In genomic region chr2:239227111-239227581, GRCh38 we compare ENCODE assay signal across 10 cellular contexts.
DNase-seq lines count a peak whose midpoint lies in the region; ATAC-seq and TF ChIP-seq lines count a peak whose summit lies in the region.
"Had no signal": no experiment of that assay in that cellular context is flagged by ENCODE, and none has a peak within 500 bp of the region (broad histone marks: within the 10 kb centered on the region; RNA-seq: fewer than 3 reads in every experiment).

No MANE protein-coding gene starts in this region.

- H3K9ac ChIP-seq in HCT116 (ENCODE audit: low read length) (no peak overlapping the region), mesenchymal stem cell (ENCODE audit: low read length) (peak overlapping the region; percentile 79)

- peak overlapping the region; percentile 34 for H2BK15ac ChIP-seq in mesenchymal stem cell (ENCODE audit: low read depth, poor library complexity, severe bottlenecking)

- H3K36me3 Mint-ChIP-seq in chondrocyte (ENCODE audit: low read depth), result no peaks in the 10 kb centered on the region

- peak overlapping the region; percentile 58 for H2BK120ac ChIP-seq in mesenchymal stem cell (ENCODE audit: low read depth, low read length)

- CTCF ChIA-PET in HCT116 (lab: Charles Lee), result no interaction called here

- peaks cover 45% of the 10 kb centered on the region for H3K79me1 ChIP-seq in mesenchymal stem cell (replicated peaks; ENCODE audit: low read length, poor library complexity, severe bottlenecking)

- H4K91ac ChIP-seq in mesenchymal stem cell (ENCODE audit: low read length), result peak overlapping the region; percentile 83

- peak overlapping the region; percentile 22; the same call in 1 of the 2 replicates for H3K27ac ChIP-seq in HCT116 (ENCODE audit: low read depth, low read length)
- H3K27ac ChIP-seq in mesenchymal stem cell (ENCODE audit: low read length, poor library complexity, severe bottlenecking), result no peak overlapping the region
- peak overlapping the region in 4 of 5 donors; percentile 87 to 93 (median 90) for H3K27ac ChIP-seq in stomach

- H3K4me3 Mint-ChIP-seq in chondrocyte (ENCODE audit: unreplicated experiment), result no peak overlapping the region

- intact Hi-C loops in HCT116 (cut with micrococcal nuclease) (no loop called here), stomach (cut with DNase I; ENCODE audit: low total_unique reads) (no loop called here)

- H3K4me1 ChIP-seq in HCT116 (ENCODE audit: control insufficient read depth in 1 of 2, insufficient read depth in 2 of 2, low read length in 2 of 2) (peaks cover 28 to 63% of the 10 kb centered on the region in 2 experiments), mesenchymal stem cell (ENCODE audit: control insufficient read depth, insufficient read depth, low read depth, low read length) (peaks cover 31% of the 10 kb centered on the region), stomach (peaks cover 43 to 88% (median 62%) of the 10 kb centered on the region in 4 donors)

- BruUV-seq in HCT116 (replicated peaks; lab: Mats Ljungman, UMichigan), result no TSS peak

- H3K36me3 ChIP-seq in HCT116 (ENCODE audit: control insufficient read depth in 1 of 2, insufficient read depth in 2 of 2, low read length in 2 of 2) (no peaks in the 10 kb centered on the region), mesenchymal stem cell (ENCODE audit: control insufficient read depth in 1 of 2, insufficient read depth in 2 of 2, low read depth in 1 of 2, low read length in 2 of 2) (peaks cover 0 to 3% of the 10 kb centered on the region in 2 experiments), stomach (no peaks in the 10 kb centered on the region)

- TF ChIP-seq POLR2A in HCT116 (IDR thresholded peaks at IDR 0.05; ENCODE audit: borderline replicate concordance, extremely low read depth, insufficient read depth, insufficient read length) (no peak), stomach (IDR thresholded peaks at IDR 0.05) (no peak)

- no peaks in the 10 kb centered on the region for H3K9me3 Mint-ChIP-seq in chondrocyte (ENCODE audit: low read depth)

- H3K23ac ChIP-seq in mesenchymal stem cell (ENCODE audit: low read length in 2 of 2), result no peak overlapping the region

- DNase-seq in HCT116 (ENCODE audit: low read depth, low spot score) (no peak), chondrocyte (ENCODE audit: low spot score) (peak; percentile 79), mesenchymal stem cell (no peak), stomach (peak; percentile 20), NCI-H2081 (lab: John Stamatoyannopoulos, UW) (no peak), glomerular visceral epithelial cell (ENCODE audit: extremely low spot score) (no peak)
- DNase-seq: activated effector memory CD4-positive, alpha-beta T cell treated with Interleukin-2 at 50 U/mL for 16 hours; NCI-H2081 treated with DMSO at 0.1 percent for 48 hours had no signal

- H3K27me3 Mint-ChIP-seq in chondrocyte (ENCODE audit: low read depth), result no peaks in the 10 kb centered on the region

- H2AK5ac ChIP-seq in mesenchymal stem cell (ENCODE audit: low read length, severe bottlenecking), result peak overlapping the region; percentile 54

- 0 out of 2 replicates have a peak, but pooled peaks have one; percentile 12 for ATAC-seq in HCT116
- no peak for ATAC-seq in GM21360 (IDR thresholded peaks at IDR 0.05; ENCODE audit: unreplicated experiment)
- ATAC-seq in GM21737 (IDR thresholded peaks at IDR 0.05; ENCODE audit: unreplicated experiment), result no peak

- TF ChIP-seq EP300 in stomach (IDR thresholded peaks at IDR 0.05), result no peak

- RAD21 ChIA-PET in HCT116 (lab: Charles Lee; ENCODE audit: low non-redundant PET in 1 of 2, low total read pairs in 2 of 2, uncharacterized antibody in 2 of 2, unreplicated experiment in 2 of 2), result no interaction called here

- H2AFZ ChIP-seq in HCT116 (ENCODE audit: low read depth, low read length, poor library complexity, severe bottlenecking) (no peak overlapping the region), mesenchymal stem cell (ENCODE audit: low read depth, low read length) (no peak overlapping the region)

- no peaks in the 10 kb centered on the region for H3K9me3 ChIP-seq in HCT116 (ENCODE audit: control insufficient read depth in 1 of 2, insufficient read depth in 1 of 2, low read depth in 1 of 2, low read length in 2 of 2)
- no peaks in the 10 kb centered on the region for H3K9me3 ChIP-seq in mesenchymal stem cell (ENCODE audit: control insufficient read depth, low read length)
- no peaks in the 10 kb centered on the region for H3K9me3 ChIP-seq in stomach

- POLR2A ChIA-PET in HCT116 (lab: Charles Lee), result no interaction called here

- peak overlapping the region; percentile 52 to 88 for H3K4ac ChIP-seq in mesenchymal stem cell (ENCODE audit: low read depth in 1 of 2, low read length in 2 of 2)

- no peaks in the 10 kb centered on the region for H3K9me2 ChIP-seq in HCT116 (ENCODE audit: insufficient read depth)

- H3K18ac ChIP-seq in mesenchymal stem cell (ENCODE audit: low read depth in 1 of 2, low read length in 2 of 2), result peak overlapping the region; percentile 30 to 68

- peak overlapping the region in 1 of 2 experiments; percentile 0 for H3K14ac ChIP-seq in mesenchymal stem cell (ENCODE audit: low read length in 2 of 2)

- no peaks in the 10 kb centered on the region for H4K20me1 ChIP-seq in HCT116 (ENCODE audit: insufficient read depth)

- no peak overlapping the region for H2BK5ac ChIP-seq in mesenchymal stem cell (ENCODE audit: low read depth, low read length, poor library complexity, severe bottlenecking)

- TF ChIP-seq CTCF in HCT116 (IDR thresholded peaks at IDR 0.05 in 2 of 3, conservative IDR thresholded peaks at IDR 0.05 in 1 of 3; ENCODE audit: borderline replicate concordance in 1 of 3, insufficient read depth in 1 of 3, low read depth in 2 of 3, low read length in 2 of 3) (no peak), chondrocyte (IDR thresholded peaks at IDR 0.05) (no peak), stomach (IDR thresholded peaks at IDR 0.05) (no peak)

- H3K4me1 Mint-ChIP-seq in chondrocyte (ENCODE audit: low read depth), result peaks cover 57% of the 10 kb centered on the region

- 87% methylated on average over 10 of the region's 10 CpGs for WGBS in mesenchymal stem cell
- 72 to 85% (median 80%) methylated on average over 6 to 10 of the region's 10 CpGs for WGBS in stomach, 5 donors

- peaks cover 10% of the 10 kb centered on the region; the same call in 1 of the 2 replicates for H3K79me2 ChIP-seq in HCT116 (ENCODE audit: insufficient read depth, low read length)

- TF ChIP-seq RAD21 in HCT116 (IDR thresholded peaks at IDR 0.05; ENCODE audit: low read depth), result no peak

- H3K27me3 ChIP-seq in HCT116 (ENCODE audit: insufficient read depth, low read length) (no peaks in the 10 kb centered on the region), mesenchymal stem cell (ENCODE audit: control insufficient read depth in 1 of 2, insufficient read depth in 1 of 2, low read length in 2 of 2) (no peaks in the 10 kb centered on the region), stomach (no peaks in the 10 kb centered on the region)

- no peak overlapping the region for H3K27ac Mint-ChIP-seq in chondrocyte (ENCODE audit: unreplicated experiment)

- H3K4me3 ChIP-seq in HCT116 (replicated peaks in 1 of 2; ENCODE audit: low read depth in 1 of 2, low read length in 2 of 2), result no peak overlapping the region
- peak overlapping the region in 1 of 2 experiments; percentile 1 for H3K4me3 ChIP-seq in mesenchymal stem cell (ENCODE audit: insufficient read depth in 1 of 2, low read depth in 1 of 2, low read length in 2 of 2)
- H3K4me3 ChIP-seq in stomach, result no peak overlapping the region

- H3K4me2 ChIP-seq in HCT116 (ENCODE audit: low read length) (peak overlapping the region; percentile 2; the same call in 1 of the 2 replicates), mesenchymal stem cell (ENCODE audit: low read length, poor library complexity, severe bottlenecking) (no peak overlapping the region)

- H2BK12ac ChIP-seq in mesenchymal stem cell (ENCODE audit: low read length in 2 of 2), result peak overlapping the region; percentile 0 to 81

- peak overlapping the region; percentile 74 for H4K8ac ChIP-seq in mesenchymal stem cell (ENCODE audit: low read length)

TF ChIP-seq in HCT116, 20 proteins besides CTCF, POLR2A, EP300 and RAD21:
- no peak for TF ChIP-seq CBX3 (IDR thresholded peaks at IDR 0.05; ENCODE audit: low read depth)
- no peak for TF ChIP-seq ZFX (IDR thresholded peaks at IDR 0.05)
- no peak for TF ChIP-seq ELF1 (IDR thresholded peaks at IDR 0.05; ENCODE audit: borderline replicate concordance, low read depth)
- TF ChIP-seq YY1 (IDR thresholded peaks at IDR 0.05; ENCODE audit: extremely low read depth, insufficient replicate concordance, low read depth, low read length), result no peak
- TF ChIP-seq CEBPB (IDR thresholded peaks at IDR 0.05; ENCODE audit: low read depth), result no peak
- no peak for TF ChIP-seq SRF (IDR thresholded peaks at IDR 0.05; ENCODE audit: low read depth)

Comparison
In these comparisons a context has a peak if more than half of its experiments do, and no peak if none do; other contexts are left out.
1. DNase-seq: peak in chondrocyte (single experiment) and stomach (single experiment); none in HCT116 (single experiment), mesenchymal stem cell (single experiment), NCI-H2081 (0 of 2) and glomerular visceral epithelial cell (single experiment).